Comparison of ENCODE assay signal across 15 cellular contexts in the genomic region with DNA sequence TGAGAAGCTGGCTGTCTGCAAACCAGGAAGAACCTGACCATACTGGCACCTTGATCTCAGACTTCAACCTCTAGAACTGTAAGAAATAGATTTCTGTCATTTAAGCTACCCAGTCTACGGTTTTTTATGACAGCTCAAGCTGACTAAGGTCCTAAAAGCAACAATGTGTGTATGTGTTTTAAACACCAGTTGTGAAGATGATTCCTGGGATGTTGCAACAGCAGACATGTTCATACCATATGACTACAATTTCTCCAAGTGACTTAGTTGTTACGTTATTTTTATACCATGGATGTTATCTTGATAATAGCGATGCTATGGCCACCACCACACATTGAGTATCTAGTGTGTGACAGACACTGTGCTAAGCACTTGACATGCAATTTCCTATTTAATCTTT.
"Had no signal": no experiment of that assay in that cellular context is flagged by ENCODE, and none has a peak within 500 bp of the region (broad histone marks: within the 10 kb centered on the region; RNA-seq: fewer than 3 reads in every experiment).

No MANE protein-coding gene starts in this region.

- ATAC-seq: activated naive CD4-positive, alpha-beta T cell treated with anti-CD3 and anti-CD28 coated beads, Interleukin-2, amount 50 U/mL, for 72 hours; activated T-cell treated with anti-CD3 and anti-CD28 coated beads, Interleukin-2, amount 50 U/mL, for 4 hours; esophagus mucosa; heart right ventricle; left ventricle myocardium superior; pancreas; stimulated activated naive CD8-positive, alpha-beta T cell treated with anti-CD3 and anti-CD28 coated beads, Interleukin-15, amount 100 ng/mL, for 72 hours had no signal

- DNase-seq: activated B cell treated with CpG ODN at 0.5 μM for 24 hours; activated CD4-positive, alpha-beta T cell treated with anti-CD3 and anti-CD28 coated beads, Interleukin-2, amount 10 ng/mL, durations not matched to agents 7 days and 5 days; activated effector memory CD4-positive, alpha-beta T cell treated with anti-CD3 and anti-CD28 coated beads, Interleukin-2, amount 50 U/mL, for 16 hours; activated T-cell treated with anti-CD3 and anti-CD28 coated beads, Interleukin-2, amount 50 U/mL, for 4 hours; anterior cingulate cortex; heart right ventricle; kidney; left ventricle myocardium superior; mesendoderm; pancreas; stimulated activated CD4-positive, alpha-beta T cell treated with anti-CD3 and anti-CD28 coated beads, Interleukin-4, amount 100 ng/mL, for 1 hour; stimulated activated naive CD8-positive, alpha-beta T cell treated with anti-CD3 and anti-CD28 coated beads, Interleukin-15, amount 100 ng/mL, for 72 hours; T-helper 2 cell had no signal

- H3K4me1 ChIP-seq: heart right ventricle, pancreas had no signal

- H3K9me3 ChIP-seq: heart right ventricle, pancreas had no signal

- H3K36me3 ChIP-seq: pancreas had no signal

- H3K9me3 Mint-ChIP-seq: activated B cell treated with CpG ODN at 0.5 μM for 24 hours; activated CD4-positive, alpha-beta T cell treated with anti-CD3 and anti-CD28 coated beads, Interleukin-2, amount 10 ng/mL, durations not matched to agents 7 days and 5 days; activated naive CD4-positive, alpha-beta T cell treated with anti-CD3 and anti-CD28 coated beads, Interleukin-2, amount 50 U/mL, for 72 hours; activated T-cell treated with anti-CD3 and anti-CD28 coated beads, Interleukin-2, amount 50 U/mL, for 4 hours; stimulated activated naive CD8-positive, alpha-beta T cell treated with anti-CD3 and anti-CD28 coated beads, Interleukin-15, amount 100 ng/mL, for 72 hours had no signal

- H3K27me3 Mint-ChIP-seq: activated B cell treated with CpG ODN at 0.5 μM for 24 hours; activated CD4-positive, alpha-beta T cell treated with anti-CD3 and anti-CD28 coated beads, Interleukin-2, amount 10 ng/mL, durations not matched to agents 7 days and 5 days; stimulated activated naive CD8-positive, alpha-beta T cell treated with anti-CD3 and anti-CD28 coated beads, Interleukin-15, amount 100 ng/mL, for 72 hours had no signal

- H3K4me3 ChIP-seq: heart right ventricle, pancreas had no signal

- H3K27me3 ChIP-seq: heart right ventricle, pancreas had no signal

- H3K27ac ChIP-seq: heart right ventricle, pancreas had no signal

- H3K4me3 Mint-ChIP-seq: activated B cell treated with CpG ODN at 0.5 μM for 24 hours; activated CD4-positive, alpha-beta T cell treated with anti-CD3 and anti-CD28 coated beads, Interleukin-2, amount 10 ng/mL, durations not matched to agents 7 days and 5 days; activated T-cell treated with anti-CD3 and anti-CD28 coated beads, Interleukin-2, amount 50 U/mL, for 4 hours; stimulated activated naive CD8-positive, alpha-beta T cell treated with anti-CD3 and anti-CD28 coated beads, Interleukin-15, amount 100 ng/mL, for 72 hours had no signal

- H3K27ac Mint-ChIP-seq: activated B cell treated with CpG ODN at 0.5 μM for 24 hours; activated CD4-positive, alpha-beta T cell treated with anti-CD3 and anti-CD28 coated beads, Interleukin-2, amount 10 ng/mL, durations not matched to agents 7 days and 5 days; activated naive CD4-positive, alpha-beta T cell treated with anti-CD3 and anti-CD28 coated beads, Interleukin-2, amount 50 U/mL, for 72 hours had no signal
